Comparison of ENCODE assay signal across 1 cellular context in the genomic region with DNA sequence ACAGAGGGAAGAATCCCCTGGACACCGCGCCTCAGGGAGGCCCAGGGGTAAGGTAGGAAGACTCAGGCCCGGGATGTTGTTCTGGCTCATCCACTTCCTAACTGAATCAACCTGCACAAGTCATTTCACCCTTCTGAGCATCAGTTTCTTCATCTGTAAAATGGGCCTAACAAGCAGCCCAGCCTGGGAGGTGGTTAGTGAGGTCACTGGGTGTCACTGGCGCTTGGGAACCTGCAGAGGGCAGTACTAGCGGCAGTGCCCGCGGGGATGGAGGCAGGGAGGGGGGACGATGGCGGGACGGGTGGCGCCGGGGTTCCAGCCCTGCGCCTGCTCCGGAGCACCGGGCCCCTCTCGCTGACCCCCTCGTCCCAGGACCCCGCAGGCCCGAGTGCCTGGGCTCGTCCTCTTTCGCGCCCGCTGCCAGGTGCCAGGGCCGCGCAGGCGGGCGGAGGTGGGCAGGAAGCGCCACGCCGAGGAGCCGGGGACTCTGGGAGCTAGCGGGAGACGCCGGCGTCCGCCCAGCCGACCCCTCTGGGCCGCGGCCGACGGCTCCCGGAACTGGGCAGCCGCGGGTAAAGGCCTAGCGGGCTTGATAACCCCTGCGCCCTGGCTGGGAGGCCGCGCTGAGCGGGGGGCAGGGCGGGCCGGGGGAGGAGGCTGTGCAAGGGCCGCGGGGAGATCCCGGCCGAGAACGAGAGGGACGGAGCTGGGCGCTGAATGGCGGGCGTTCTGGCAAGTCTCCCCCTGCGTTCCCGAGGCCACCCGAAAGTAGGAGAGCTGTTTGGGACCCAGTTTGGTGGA.
TF ChIP-seq lines count a peak whose summit lies in the region.

A gene with protein sequence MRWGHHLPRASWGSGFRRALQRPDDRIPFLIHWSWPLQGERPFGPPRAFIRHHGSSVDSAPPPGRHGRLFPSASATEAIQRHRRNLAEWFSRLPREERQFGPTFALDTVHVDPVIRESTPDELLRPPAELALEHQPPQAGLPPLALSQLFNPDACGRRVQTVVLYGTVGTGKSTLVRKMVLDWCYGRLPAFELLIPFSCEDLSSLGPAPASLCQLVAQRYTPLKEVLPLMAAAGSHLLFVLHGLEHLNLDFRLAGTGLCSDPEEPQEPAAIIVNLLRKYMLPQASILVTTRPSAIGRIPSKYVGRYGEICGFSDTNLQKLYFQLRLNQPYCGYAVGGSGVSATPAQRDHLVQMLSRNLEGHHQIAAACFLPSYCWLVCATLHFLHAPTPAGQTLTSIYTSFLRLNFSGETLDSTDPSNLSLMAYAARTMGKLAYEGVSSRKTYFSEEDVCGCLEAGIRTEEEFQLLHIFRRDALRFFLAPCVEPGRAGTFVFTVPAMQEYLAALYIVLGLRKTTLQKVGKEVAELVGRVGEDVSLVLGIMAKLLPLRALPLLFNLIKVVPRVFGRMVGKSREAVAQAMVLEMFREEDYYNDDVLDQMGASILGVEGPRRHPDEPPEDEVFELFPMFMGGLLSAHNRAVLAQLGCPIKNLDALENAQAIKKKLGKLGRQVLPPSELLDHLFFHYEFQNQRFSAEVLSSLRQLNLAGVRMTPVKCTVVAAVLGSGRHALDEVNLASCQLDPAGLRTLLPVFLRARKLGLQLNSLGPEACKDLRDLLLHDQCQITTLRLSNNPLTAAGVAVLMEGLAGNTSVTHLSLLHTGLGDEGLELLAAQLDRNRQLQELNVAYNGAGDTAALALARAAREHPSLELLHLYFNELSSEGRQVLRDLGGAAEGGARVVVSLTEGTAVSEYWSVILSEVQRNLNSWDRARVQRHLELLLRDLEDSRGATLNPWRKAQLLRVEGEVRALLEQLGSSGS (plus strand): TSS at position 255 of the 801 bp plus-strand sequence. CDS start 2,679 bp downstream, outside the sequence.

TF ChIP-seq in WTC11, 78 proteins besides CTCF, POLR2A, EP300 and RAD21 (continued from another document and continues in another):
- TF ChIP-seq, protein P1, sequence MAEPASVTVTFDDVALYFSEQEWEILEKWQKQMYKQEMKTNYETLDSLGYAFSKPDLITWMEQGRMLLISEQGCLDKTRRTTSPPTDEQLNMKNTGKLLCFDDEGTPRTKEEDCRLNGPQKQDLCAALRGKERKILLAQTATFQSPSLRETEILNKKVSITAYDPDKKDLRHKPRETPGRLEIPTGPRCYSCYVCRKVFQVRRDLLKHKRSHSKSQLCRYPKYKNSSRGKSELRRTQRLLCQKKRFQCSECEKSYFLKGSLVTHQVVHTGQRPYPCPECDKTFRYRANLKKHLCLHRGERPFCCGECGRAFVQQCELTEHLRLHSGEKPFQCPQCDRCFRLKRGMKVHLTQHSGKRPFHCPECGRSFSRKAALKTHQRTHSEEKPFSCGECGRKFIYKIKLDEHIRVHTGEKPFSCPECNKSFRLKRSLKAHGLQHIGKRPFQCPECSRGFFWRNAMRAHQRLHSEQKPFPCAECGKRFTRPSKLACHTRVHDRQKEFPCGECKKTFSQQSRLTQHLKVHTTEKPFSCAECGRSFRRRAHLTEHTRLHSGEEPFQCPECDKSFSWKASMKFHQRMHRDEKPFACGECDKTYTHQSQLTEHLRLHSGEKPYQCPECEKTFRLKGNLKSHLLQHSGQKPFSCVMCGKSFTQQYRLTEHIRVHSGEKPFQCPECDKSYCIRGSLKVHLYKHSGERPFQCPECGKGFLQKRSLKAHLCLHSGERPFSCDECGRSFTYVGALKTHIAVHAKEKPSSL (CRISPR knock-in tag; conservative IDR thresholded peaks at IDR 0.05), result no peak
- TF ChIP-seq, protein P2, sequence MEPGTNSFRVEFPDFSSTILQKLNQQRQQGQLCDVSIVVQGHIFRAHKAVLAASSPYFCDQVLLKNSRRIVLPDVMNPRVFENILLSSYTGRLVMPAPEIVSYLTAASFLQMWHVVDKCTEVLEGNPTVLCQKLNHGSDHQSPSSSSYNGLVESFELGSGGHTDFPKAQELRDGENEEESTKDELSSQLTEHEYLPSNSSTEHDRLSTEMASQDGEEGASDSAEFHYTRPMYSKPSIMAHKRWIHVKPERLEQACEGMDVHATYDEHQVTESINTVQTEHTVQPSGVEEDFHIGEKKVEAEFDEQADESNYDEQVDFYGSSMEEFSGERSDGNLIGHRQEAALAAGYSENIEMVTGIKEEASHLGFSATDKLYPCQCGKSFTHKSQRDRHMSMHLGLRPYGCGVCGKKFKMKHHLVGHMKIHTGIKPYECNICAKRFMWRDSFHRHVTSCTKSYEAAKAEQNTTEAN (CRISPR knock-in tag; IDR thresholded peaks at IDR 0.05), result 0 out of 2 replicates have a peak, but pooled peaks have one; percentile 32
- TF ChIP-seq, protein P3, sequence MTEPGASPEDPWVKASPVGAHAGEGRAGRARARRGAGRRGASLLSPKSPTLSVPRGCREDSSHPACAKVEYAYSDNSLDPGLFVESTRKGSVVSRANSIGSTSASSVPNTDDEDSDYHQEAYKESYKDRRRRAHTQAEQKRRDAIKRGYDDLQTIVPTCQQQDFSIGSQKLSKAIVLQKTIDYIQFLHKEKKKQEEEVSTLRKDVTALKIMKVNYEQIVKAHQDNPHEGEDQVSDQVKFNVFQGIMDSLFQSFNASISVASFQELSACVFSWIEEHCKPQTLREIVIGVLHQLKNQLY (CRISPR knock-in tag; IDR thresholded peaks at IDR 0.05), result no peak; the same call in 1 of the 2 replicates
- TF ChIP-seq, protein P4, sequence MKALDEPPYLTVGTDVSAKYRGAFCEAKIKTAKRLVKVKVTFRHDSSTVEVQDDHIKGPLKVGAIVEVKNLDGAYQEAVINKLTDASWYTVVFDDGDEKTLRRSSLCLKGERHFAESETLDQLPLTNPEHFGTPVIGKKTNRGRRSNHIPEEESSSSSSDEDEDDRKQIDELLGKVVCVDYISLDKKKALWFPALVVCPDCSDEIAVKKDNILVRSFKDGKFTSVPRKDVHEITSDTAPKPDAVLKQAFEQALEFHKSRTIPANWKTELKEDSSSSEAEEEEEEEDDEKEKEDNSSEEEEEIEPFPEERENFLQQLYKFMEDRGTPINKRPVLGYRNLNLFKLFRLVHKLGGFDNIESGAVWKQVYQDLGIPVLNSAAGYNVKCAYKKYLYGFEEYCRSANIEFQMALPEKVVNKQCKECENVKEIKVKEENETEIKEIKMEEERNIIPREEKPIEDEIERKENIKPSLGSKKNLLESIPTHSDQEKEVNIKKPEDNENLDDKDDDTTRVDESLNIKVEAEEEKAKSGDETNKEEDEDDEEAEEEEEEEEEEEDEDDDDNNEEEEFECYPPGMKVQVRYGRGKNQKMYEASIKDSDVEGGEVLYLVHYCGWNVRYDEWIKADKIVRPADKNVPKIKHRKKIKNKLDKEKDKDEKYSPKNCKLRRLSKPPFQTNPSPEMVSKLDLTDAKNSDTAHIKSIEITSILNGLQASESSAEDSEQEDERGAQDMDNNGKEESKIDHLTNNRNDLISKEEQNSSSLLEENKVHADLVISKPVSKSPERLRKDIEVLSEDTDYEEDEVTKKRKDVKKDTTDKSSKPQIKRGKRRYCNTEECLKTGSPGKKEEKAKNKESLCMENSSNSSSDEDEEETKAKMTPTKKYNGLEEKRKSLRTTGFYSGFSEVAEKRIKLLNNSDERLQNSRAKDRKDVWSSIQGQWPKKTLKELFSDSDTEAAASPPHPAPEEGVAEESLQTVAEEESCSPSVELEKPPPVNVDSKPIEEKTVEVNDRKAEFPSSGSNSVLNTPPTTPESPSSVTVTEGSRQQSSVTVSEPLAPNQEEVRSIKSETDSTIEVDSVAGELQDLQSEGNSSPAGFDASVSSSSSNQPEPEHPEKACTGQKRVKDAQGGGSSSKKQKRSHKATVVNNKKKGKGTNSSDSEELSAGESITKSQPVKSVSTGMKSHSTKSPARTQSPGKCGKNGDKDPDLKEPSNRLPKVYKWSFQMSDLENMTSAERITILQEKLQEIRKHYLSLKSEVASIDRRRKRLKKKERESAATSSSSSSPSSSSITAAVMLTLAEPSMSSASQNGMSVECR (CRISPR knock-in tag; IDR thresholded peaks at IDR 0.05; ENCODE audit: borderline replicate concordance), result 0 out of 2 replicates have a peak, but pooled peaks have one; percentile 32
- no peak for TF ChIP-seq NR2C2 (CRISPR knock-in tag; IDR thresholded peaks at IDR 0.05)
- TF ChIP-seq PRRX2 (CRISPR knock-in tag; IDR thresholded peaks at IDR 0.05), result 0 out of 2 replicates have a peak, but pooled peaks have one; percentile 62
- TF ChIP-seq, protein P5, sequence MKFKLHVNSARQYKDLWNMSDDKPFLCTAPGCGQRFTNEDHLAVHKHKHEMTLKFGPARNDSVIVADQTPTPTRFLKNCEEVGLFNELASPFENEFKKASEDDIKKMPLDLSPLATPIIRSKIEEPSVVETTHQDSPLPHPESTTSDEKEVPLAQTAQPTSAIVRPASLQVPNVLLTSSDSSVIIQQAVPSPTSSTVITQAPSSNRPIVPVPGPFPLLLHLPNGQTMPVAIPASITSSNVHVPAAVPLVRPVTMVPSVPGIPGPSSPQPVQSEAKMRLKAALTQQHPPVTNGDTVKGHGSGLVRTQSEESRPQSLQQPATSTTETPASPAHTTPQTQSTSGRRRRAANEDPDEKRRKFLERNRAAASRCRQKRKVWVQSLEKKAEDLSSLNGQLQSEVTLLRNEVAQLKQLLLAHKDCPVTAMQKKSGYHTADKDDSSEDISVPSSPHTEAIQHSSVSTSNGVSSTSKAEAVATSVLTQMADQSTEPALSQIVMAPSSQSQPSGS (CRISPR knock-in tag; IDR thresholded peaks at IDR 0.05; ENCODE audit: borderline replicate concordance, low read depth), result peak; percentile 30; the same call in 1 of the 2 replicates
- TF ChIP-seq, protein P6, sequence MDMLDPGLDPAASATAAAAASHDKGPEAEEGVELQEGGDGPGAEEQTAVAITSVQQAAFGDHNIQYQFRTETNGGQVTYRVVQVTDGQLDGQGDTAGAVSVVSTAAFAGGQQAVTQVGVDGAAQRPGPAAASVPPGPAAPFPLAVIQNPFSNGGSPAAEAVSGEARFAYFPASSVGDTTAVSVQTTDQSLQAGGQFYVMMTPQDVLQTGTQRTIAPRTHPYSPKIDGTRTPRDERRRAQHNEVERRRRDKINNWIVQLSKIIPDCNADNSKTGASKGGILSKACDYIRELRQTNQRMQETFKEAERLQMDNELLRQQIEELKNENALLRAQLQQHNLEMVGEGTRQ (CRISPR knock-in tag; IDR thresholded peaks at IDR 0.05), result peak; percentile 52
- TF ChIP-seq, protein P7, sequence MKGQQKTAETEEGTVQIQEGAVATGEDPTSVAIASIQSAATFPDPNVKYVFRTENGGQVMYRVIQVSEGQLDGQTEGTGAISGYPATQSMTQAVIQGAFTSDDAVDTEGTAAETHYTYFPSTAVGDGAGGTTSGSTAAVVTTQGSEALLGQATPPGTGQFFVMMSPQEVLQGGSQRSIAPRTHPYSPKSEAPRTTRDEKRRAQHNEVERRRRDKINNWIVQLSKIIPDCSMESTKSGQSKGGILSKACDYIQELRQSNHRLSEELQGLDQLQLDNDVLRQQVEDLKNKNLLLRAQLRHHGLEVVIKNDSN (CRISPR knock-in tag; IDR thresholded peaks at IDR 0.05), result no peak
- no peak for TF ChIP-seq ZNF219 (CRISPR knock-in tag; IDR thresholded peaks at IDR 0.05; ENCODE audit: borderline replicate concordance)
- TF ChIP-seq, protein P8, sequence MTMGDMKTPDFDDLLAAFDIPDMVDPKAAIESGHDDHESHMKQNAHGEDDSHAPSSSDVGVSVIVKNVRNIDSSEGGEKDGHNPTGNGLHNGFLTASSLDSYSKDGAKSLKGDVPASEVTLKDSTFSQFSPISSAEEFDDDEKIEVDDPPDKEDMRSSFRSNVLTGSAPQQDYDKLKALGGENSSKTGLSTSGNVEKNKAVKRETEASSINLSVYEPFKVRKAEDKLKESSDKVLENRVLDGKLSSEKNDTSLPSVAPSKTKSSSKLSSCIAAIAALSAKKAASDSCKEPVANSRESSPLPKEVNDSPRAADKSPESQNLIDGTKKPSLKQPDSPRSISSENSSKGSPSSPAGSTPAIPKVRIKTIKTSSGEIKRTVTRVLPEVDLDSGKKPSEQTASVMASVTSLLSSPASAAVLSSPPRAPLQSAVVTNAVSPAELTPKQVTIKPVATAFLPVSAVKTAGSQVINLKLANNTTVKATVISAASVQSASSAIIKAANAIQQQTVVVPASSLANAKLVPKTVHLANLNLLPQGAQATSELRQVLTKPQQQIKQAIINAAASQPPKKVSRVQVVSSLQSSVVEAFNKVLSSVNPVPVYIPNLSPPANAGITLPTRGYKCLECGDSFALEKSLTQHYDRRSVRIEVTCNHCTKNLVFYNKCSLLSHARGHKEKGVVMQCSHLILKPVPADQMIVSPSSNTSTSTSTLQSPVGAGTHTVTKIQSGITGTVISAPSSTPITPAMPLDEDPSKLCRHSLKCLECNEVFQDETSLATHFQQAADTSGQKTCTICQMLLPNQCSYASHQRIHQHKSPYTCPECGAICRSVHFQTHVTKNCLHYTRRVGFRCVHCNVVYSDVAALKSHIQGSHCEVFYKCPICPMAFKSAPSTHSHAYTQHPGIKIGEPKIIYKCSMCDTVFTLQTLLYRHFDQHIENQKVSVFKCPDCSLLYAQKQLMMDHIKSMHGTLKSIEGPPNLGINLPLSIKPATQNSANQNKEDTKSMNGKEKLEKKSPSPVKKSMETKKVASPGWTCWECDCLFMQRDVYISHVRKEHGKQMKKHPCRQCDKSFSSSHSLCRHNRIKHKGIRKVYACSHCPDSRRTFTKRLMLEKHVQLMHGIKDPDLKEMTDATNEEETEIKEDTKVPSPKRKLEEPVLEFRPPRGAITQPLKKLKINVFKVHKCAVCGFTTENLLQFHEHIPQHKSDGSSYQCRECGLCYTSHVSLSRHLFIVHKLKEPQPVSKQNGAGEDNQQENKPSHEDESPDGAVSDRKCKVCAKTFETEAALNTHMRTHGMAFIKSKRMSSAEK (CRISPR knock-in tag; IDR thresholded peaks at IDR 0.05; ENCODE audit: borderline replicate concordance), result no peak
- TF ChIP-seq ZBTB21 (CRISPR knock-in tag; IDR thresholded peaks at IDR 0.05; ENCODE audit: borderline replicate concordance), result peak; percentile 87
- no peak for TF ChIP-seq MXD4 (CRISPR knock-in tag; IDR thresholded peaks at IDR 0.05; ENCODE audit: borderline replicate concordance)
- TF ChIP-seq, protein P9, sequence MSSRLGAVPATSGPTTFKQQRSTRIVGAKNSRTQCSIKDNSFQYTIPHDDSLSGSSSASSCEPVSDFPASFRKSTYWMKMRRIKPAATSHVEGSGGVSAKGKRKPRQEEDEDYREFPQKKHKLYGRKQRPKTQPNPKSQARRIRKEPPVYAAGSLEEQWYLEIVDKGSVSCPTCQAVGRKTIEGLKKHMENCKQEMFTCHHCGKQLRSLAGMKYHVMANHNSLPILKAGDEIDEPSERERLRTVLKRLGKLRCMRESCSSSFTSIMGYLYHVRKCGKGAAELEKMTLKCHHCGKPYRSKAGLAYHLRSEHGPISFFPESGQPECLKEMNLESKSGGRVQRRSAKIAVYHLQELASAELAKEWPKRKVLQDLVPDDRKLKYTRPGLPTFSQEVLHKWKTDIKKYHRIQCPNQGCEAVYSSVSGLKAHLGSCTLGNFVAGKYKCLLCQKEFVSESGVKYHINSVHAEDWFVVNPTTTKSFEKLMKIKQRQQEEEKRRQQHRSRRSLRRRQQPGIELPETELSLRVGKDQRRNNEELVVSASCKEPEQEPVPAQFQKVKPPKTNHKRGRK (CRISPR knock-in tag; IDR thresholded peaks at IDR 0.05; ENCODE audit: borderline replicate concordance), result no peak
- TF ChIP-seq KAT7 (CRISPR knock-in tag; IDR thresholded peaks at IDR 0.05; ENCODE audit: borderline replicate concordance), result peak; percentile 74; the same call in 1 of the 2 replicates
- no peak for TF ChIP-seq TEAD4 (CRISPR knock-in tag; IDR thresholded peaks at IDR 0.05)
- TF ChIP-seq TEAD1 (CRISPR knock-in tag; IDR thresholded peaks at IDR 0.05), result no peak
- TF ChIP-seq JAZF1 (CRISPR knock-in tag; IDR thresholded peaks at IDR 0.05), result no peak
- no peak for TF ChIP-seq SMAD3 (CRISPR knock-in tag; IDR thresholded peaks at IDR 0.05; ENCODE audit: borderline replicate concordance)
- TF ChIP-seq, protein P10, sequence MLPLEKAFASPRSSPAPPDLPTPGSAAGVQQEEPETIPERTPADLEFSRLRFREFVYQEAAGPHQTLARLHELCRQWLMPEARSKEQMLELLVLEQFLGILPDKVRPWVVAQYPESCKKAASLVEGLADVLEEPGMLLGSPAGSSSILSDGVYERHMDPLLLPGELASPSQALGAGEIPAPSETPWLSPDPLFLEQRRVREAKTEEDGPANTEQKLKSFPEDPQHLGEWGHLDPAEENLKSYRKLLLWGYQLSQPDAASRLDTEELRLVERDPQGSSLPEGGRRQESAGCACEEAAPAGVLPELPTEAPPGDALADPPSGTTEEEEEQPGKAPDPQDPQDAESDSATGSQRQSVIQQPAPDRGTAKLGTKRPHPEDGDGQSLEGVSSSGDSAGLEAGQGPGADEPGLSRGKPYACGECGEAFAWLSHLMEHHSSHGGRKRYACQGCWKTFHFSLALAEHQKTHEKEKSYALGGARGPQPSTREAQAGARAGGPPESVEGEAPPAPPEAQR (CRISPR knock-in tag; IDR thresholded peaks at IDR 0.05), result no peak
- no peak for TF ChIP-seq SOX15 (CRISPR knock-in tag; IDR thresholded peaks at IDR 0.05)
